ENCODE assay signal across 15 cellular contexts in the genomic region with DNA sequence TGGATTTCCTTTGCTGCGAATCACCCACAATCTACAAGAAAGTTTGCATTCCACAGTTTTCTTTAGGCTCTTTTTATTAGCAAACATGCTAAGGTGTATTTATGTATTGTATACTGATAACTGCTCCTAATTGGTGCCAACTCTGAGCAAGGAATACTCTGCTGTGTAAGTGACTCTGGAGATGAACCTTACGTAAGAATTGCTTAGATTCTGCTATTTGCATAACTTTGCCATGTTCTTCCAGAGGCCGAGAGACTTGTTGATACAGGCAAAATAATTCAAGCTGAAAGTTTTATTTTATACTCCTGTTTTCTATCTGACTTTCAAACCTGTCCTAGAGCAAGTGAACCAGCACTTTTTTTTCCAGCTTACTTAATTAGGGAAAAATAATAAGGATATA.
A peak's percentile ranks its signal among the peaks of the same experiment; 100 is the strongest.
DNase-seq lines count a peak whose midpoint lies in the region; FAIRE-seq and TF ChIP-seq lines count a peak whose summit lies in the region.
"Had no signal": no experiment of that assay in that cellular context is flagged by ENCODE, and none has a peak within 500 bp of the region (broad histone marks: within the 10 kb centered on the region; RNA-seq: fewer than 3 reads in every experiment).

No MANE protein-coding gene starts in this region.

- H3K27ac ChIP-seq in mammary epithelial cell (ENCODE audit: insufficient read depth, low read depth, low read length), result peak overlapping the region; percentile 18
- H3K27ac ChIP-seq in keratinocyte (ENCODE audit: control insufficient read depth, insufficient read depth, low read length), result peak overlapping the region; percentile 3
- H3K27ac ChIP-seq: 22Rv1, SK-N-MC had no signal

- BruUV-seq in mammary epithelial cell (replicated peaks; lab: Mats Ljungman, UMichigan), result no TSS peak

- H3K4me1 ChIP-seq in mammary epithelial cell (ENCODE audit: insufficient read depth, low read length) (peaks cover 29% of the 10 kb centered on the region), keratinocyte (ENCODE audit: control insufficient read depth, extremely low read depth, insufficient read depth, low read length) (peaks cover 28% of the 10 kb centered on the region)

- CTCF ChIA-PET in mammary epithelial cell (lab: Charles Lee; ENCODE audit: low non-redundant PET), result no interaction called here

- H3K4me2 ChIP-seq in mammary epithelial cell (ENCODE audit: insufficient read depth, low read depth, low read length) (peak overlapping the region; percentile 61), keratinocyte (ENCODE audit: control insufficient read depth, extremely low read depth, insufficient read depth, low read depth, low read length) (peak overlapping the region; percentile 28)

- peak overlapping the region; percentile 54 for H2AFZ ChIP-seq in mammary epithelial cell (ENCODE audit: low read depth, low read length)
- no peak overlapping the region for H2AFZ ChIP-seq in keratinocyte (ENCODE audit: control insufficient read depth, low read length)

- H3K9ac ChIP-seq in mammary epithelial cell (ENCODE audit: insufficient read depth, low read length) (no peak overlapping the region), keratinocyte (ENCODE audit: control insufficient read depth, extremely low read depth, insufficient read depth, low read length) (no peak overlapping the region)

- intact Hi-C loops in mammary epithelial cell (cut with micrococcal nuclease), result loop anchor here (2.0 kb wide), 1 partner anchor 128 kb away; no protein-coding TSS in a partner anchor

- in situ Hi-C loops in mammary epithelial cell (cut with MboI; ENCODE audit: low sequenced_read_pairs in 2 of 2), result no loop called here

- H4K20me1 ChIP-seq in mammary epithelial cell (ENCODE audit: insufficient read depth, low read length), result no peaks in the 10 kb centered on the region
- no peaks in the 10 kb centered on the region for H4K20me1 ChIP-seq in keratinocyte (ENCODE audit: control insufficient read depth, extremely low read depth, insufficient read depth, low read length)

- H3K27me3 ChIP-seq in mammary epithelial cell (ENCODE audit: insufficient read depth, low read length) (no peaks in the 10 kb centered on the region), keratinocyte (ENCODE audit: control insufficient read depth, extremely low read depth, insufficient read depth, low read length) (no peaks in the 10 kb centered on the region)

- no peaks in the 10 kb centered on the region for H3K9me1 ChIP-seq in keratinocyte (ENCODE audit: control insufficient read depth, extremely low read depth, insufficient read depth, low read length)

- H3K79me2 ChIP-seq in mammary epithelial cell (ENCODE audit: insufficient read depth, low read length), result no peaks in the 10 kb centered on the region
- H3K79me2 ChIP-seq in keratinocyte (ENCODE audit: control insufficient read depth, insufficient read depth, low read length), result no peaks in the 10 kb centered on the region

- peak; percentile 42 for DNase-seq in NCI-H1105 treated with DMSO at 0.1 percent for 48 hours (lab: John Stamatoyannopoulos, UW)
- DNase-seq in NCI-H1105 (lab: John Stamatoyannopoulos, UW), result no peak
- peak; percentile 50 for DNase-seq in mammary epithelial cell
- peak; percentile 5 for DNase-seq in keratinocyte (ENCODE audit: low read depth, low spot score)
- no peak for DNase-seq in globus pallidus (ENCODE audit: low spot score)
- DNase-seq in mucosa of gallbladder (ENCODE audit: low spot score), result no peak
- DNase-seq in activated T-cell treated with anti-CD3 and anti-CD28 coated beads, Interleukin-2, amount 50 U/mL, for 48 hours, result no peak
- DNase-seq in activated naive CD4-positive, alpha-beta T cell treated with Interleukin-2 at 50 U/mL for 16 hours, result no peak
- DNase-seq: CD4-positive, CD25-positive, alpha-beta regulatory T cell; H7; NCI-H1417 treated with DMSO at 0.1 percent for 48 hours; NCI-H1930; Right ventricle myocardium superior had no signal

- H3K4me3 ChIP-seq in mammary epithelial cell (replicated peaks in 1 of 3; ENCODE audit: insufficient read depth in 1 of 3, low read depth in 2 of 3, low read length in 3 of 3), result no peak overlapping the region
- H3K4me3 ChIP-seq in keratinocyte (ENCODE audit: control insufficient read depth in 2 of 3, extremely low read depth in 1 of 3, insufficient read depth in 2 of 3, low read depth in 1 of 3, low read length in 3 of 3), result no peak overlapping the region
- H3K4me3 ChIP-seq: SK-N-MC had no signal

- 0% methylated on average over 3 of the region's 3 CpGs for WGBS in mammary epithelial cell (ENCODE audit: low coverage, missing lambda C conversion rate)

- H3K36me3 ChIP-seq in mammary epithelial cell (ENCODE audit: insufficient read depth, low read length), result no peaks in the 10 kb centered on the region
- no peaks in the 10 kb centered on the region for H3K36me3 ChIP-seq in keratinocyte (ENCODE audit: control insufficient read depth in 2 of 2, extremely low read depth in 1 of 2, insufficient read depth in 2 of 2, low read length in 2 of 2)

- dilution Hi-C loops in mammary epithelial cell (cut with HindIII; ENCODE audit: low sequenced_read_pairs), result no loop called here
- dilution Hi-C loops in keratinocyte (cut with MboI; ENCODE audit: extremely low pct_ligation_motif_present, low sequenced_read_pairs), result no loop called here

- H3K9me3 ChIP-seq in mammary epithelial cell (replicated peaks; ENCODE audit: insufficient read depth, low read length), result no peaks in the 10 kb centered on the region
- no peaks in the 10 kb centered on the region for H3K9me3 ChIP-seq in keratinocyte (ENCODE audit: control insufficient read depth, low read depth, low read length)

- TF ChIP-seq CTCF in mammary epithelial cell (conservative IDR thresholded peaks at IDR 0.05 in 1 of 2, IDR thresholded peaks at IDR 0.05 in 1 of 2; ENCODE audit: extremely low read depth in 1 of 2, insufficient read depth in 1 of 2, low read depth in 1 of 2, low read length in 2 of 2), result no peak
- TF ChIP-seq CTCF in keratinocyte (optimal IDR thresholded peaks at IDR 0.05 in 1 of 3, IDR thresholded peaks at IDR 0.05 in 1 of 3, conservative IDR thresholded peaks at IDR 0.05 in 1 of 3; ENCODE audit: extremely low read depth in 1 of 3, insufficient read depth in 2 of 3, low read length in 3 of 3), result no peak

- peak; percentile 84 for FAIRE-seq in keratinocyte (lab: Jason Lieb, UNC)

Comparison
In these comparisons a context has a peak if more than half of its experiments do, and no peak if none do; other contexts are left out.
1. DNase-seq: peak in NCI-H1105 treated with DMSO at 0.1 percent for 48 hours (single experiment), mammary epithelial cell (single experiment) and keratinocyte (single experiment); none in NCI-H1105 (single experiment), globus pallidus (single experiment), mucosa of gallbladder (single experiment), activated T-cell treated with anti-CD3 and anti-CD28 coated beads, Interleukin-2, amount 50 U/mL, for 48 hours (0 of 2) and activated naive CD4-positive, alpha-beta T cell treated with Interleukin-2 at 50 U/mL for 16 hours (single experiment).